21 cellular contexts compared by ENCODE assay signal in the genomic region with DNA sequence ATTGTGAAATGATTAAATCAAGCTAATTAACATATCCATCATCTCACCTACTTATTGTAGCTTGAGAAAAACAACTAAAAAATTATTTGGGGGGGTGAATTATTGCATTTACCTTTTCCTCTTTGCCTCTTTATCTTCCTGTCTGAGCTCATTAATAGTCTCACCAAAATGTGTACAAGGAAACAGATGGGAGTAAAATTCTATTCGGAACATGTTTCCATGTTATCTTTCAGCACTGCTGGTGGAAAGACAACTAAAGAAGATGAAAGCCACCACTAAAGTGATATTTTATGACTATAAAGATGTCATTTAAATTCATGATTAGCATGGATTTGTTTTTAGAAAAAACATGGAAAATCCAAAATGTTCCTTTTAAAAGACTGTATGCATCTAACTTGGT.
"Had no signal": no experiment of that assay in that cellular context is flagged by ENCODE, and none has a peak within 500 bp of the region (broad histone marks: within the 10 kb centered on the region; RNA-seq: fewer than 3 reads in every experiment).

No MANE protein-coding gene starts in this region.

- DNase-seq: colonic mucosa; cortex of kidney; dermis blood vessel endothelial cell; dorsolateral prefrontal cortex; effector CD4-positive, alpha-beta T cell; effector CD8-positive, alpha-beta T cell; effector memory CD4-positive, alpha-beta T cell; effector memory CD8-positive, alpha-beta T cell; endodermal cell; erythroblast; esophagus squamous epithelium; foreskin fibroblast; foreskin keratinocyte; foreskin melanocyte; gastrocnemius medialis; glutamatergic neuron; head of caudate nucleus; heart left ventricle; heart right ventricle had no signal

- ATAC-seq: effector memory CD8-positive, alpha-beta T cell; esophagus mucosa; foreskin keratinocyte; gastrocnemius medialis; gastroesophageal sphincter; heart left ventricle; heart right ventricle had no signal
